Comparison of ENCODE assay signal across 18 cellular contexts in genomic region chr1:234311414-234311813, GRCh38.
DNase-seq lines count a peak whose midpoint lies in the region; TF ChIP-seq lines count a peak whose summit lies in the region.
"Had no signal": no experiment of that assay in that cellular context is flagged by ENCODE, and none has a peak within 500 bp of the region (broad histone marks: within the 10 kb centered on the region; RNA-seq: fewer than 3 reads in every experiment).

No MANE protein-coding gene starts in this region.

- H4K20me1 ChIP-seq in mammary epithelial cell (ENCODE audit: insufficient read depth, low read length): no peaks in the 10 kb centered on the region

- peak overlapping the region; percentile 18 for H3K4me2 ChIP-seq in mammary epithelial cell (ENCODE audit: insufficient read depth, low read depth, low read length)

- CTCF ChIA-PET in mammary epithelial cell (lab: Charles Lee; ENCODE audit: low non-redundant PET) (no interaction called here), MCF 10A (lab: Yijun Ruan, JAX) (interaction anchor here (0.5 to 14.2 kb wide), 29 partner anchors 8 to 898 kb away, joined by 3 to 506 read pairs (median 23); partner anchors contain the start of gene COA6), RWPE1 (lab: Yijun Ruan, JAX) (interaction anchor here (0.6 to 3.0 kb wide), 5 partner anchors 9 to 158 kb away, joined by 3 to 15 read pairs (median 5); no protein-coding TSS in a partner anchor), A673 (lab: Charles Lee) (no interaction called here)
- CTCF ChIA-PET in activated CD4-positive, alpha-beta memory T cell treated with anti-CD3 and anti-CD28 coated beads, Interleukin-2, amount 10 ng/mL, durations not matched to agents 7 days and 5 days (lab: Charles Lee): interaction anchor here (1.3 to 7.1 kb wide), 7 partner anchors 9 to 197 kb away, joined by 3 to 108 read pairs (median 23); no protein-coding TSS in a partner anchor

- no peaks in the 10 kb centered on the region for H3K9me3 ChIP-seq in mammary epithelial cell (replicated peaks; ENCODE audit: insufficient read depth, low read length)
- H3K9me3 ChIP-seq in A673 (ENCODE audit: low read depth, low read length, poor library complexity, severe bottlenecking): no peaks in the 10 kb centered on the region
- H3K9me3 ChIP-seq: BE2C had no signal

- no peaks in the 10 kb centered on the region for H3K79me2 ChIP-seq in mammary epithelial cell (ENCODE audit: insufficient read depth, low read length)

- DNase-seq in mammary epithelial cell: peak; percentile 74
- no peak for DNase-seq in MCF 10A (ENCODE audit: unreplicated experiment)
- peak; percentile 48 for DNase-seq in RWPE1 (ENCODE audit: low spot score)
- DNase-seq in epithelial cell of esophagus (ENCODE audit: low read depth): peak; percentile 80
- peak; percentile 20 for DNase-seq in mucosa of gallbladder (ENCODE audit: low spot score)
- no peak for DNase-seq in A673 (ENCODE audit: low spot score)
- DNase-seq in D341Med (ENCODE audit: low spot score): no peak
- no peak for DNase-seq in activated CD4-positive, alpha-beta memory T cell treated with anti-CD3 and anti-CD28 coated beads, Interleukin-2, amount 10 ng/mL, durations not matched to agents 7 days and 5 days
- DNase-seq: ACHN; BE2C; C1 segment of cervical spinal cord; CD4-positive, alpha-beta memory T cell; DMS79 treated with DMSO at 0.1 percent for 48 hours; GF-D8; GOT3; H7; HFFc6 had no signal

- H3K27ac Mint-ChIP-seq in MCF 10A (ENCODE audit: low read depth, unreplicated experiment): no peak overlapping the region
- no peak overlapping the region for H3K27ac Mint-ChIP-seq in activated CD4-positive, alpha-beta memory T cell treated with anti-CD3 and anti-CD28 coated beads, Interleukin-2, amount 10 ng/mL, durations not matched to agents 7 days and 5 days
- H3K27ac Mint-ChIP-seq: HFFc6 had no signal

- H3K4me1 ChIP-seq in mammary epithelial cell (ENCODE audit: insufficient read depth, low read length): peaks cover 36% of the 10 kb centered on the region
- H3K4me1 ChIP-seq in A673 (ENCODE audit: insufficient read depth, low read length, poor library complexity, severe bottlenecking): peaks cover 29% of the 10 kb centered on the region
- H3K4me1 ChIP-seq: BE2C had no signal

- in situ Hi-C loops in mammary epithelial cell (cut with MboI; ENCODE audit: low sequenced_read_pairs in 2 of 2): loop anchor here (5.0 to 10.0 kb wide), 2 partner anchors 159 to 167 kb away; no protein-coding TSS in a partner anchor

- POLR2A ChIA-PET in MCF 10A (lab: Yijun Ruan, JAX) (interaction anchor here (1.1 to 1.5 kb wide), 2 partner anchors 18 to 24 kb away, joined by 4 to 5 read pairs; no protein-coding TSS in a partner anchor), RWPE1 (lab: Yijun Ruan, JAX; ENCODE audit: low non-redundant PET) (no interaction called here), A673 (lab: Charles Lee; ENCODE audit: low non-redundant PET) (no interaction called here)
- POLR2A ChIA-PET in activated CD4-positive, alpha-beta memory T cell treated with anti-CD3 and anti-CD28 coated beads, Interleukin-2, amount 10 ng/mL, durations not matched to agents 7 days and 5 days (lab: Charles Lee): no interaction called here

- BruUV-seq in mammary epithelial cell (replicated peaks; lab: Mats Ljungman, UMichigan) (no TSS peak), MCF 10A (replicated peaks; lab: Mats Ljungman, UMichigan) (no TSS peak), A673 (replicated peaks; lab: Mats Ljungman, UMichigan) (no TSS peak)

- H3K36me3 ChIP-seq in mammary epithelial cell (ENCODE audit: insufficient read depth, low read length) (no peaks in the 10 kb centered on the region), A673 (ENCODE audit: insufficient read depth, low read length, poor library complexity, severe bottlenecking) (no peaks in the 10 kb centered on the region)
- H3K36me3 ChIP-seq: BE2C had no signal

- no peaks in the 10 kb centered on the region for H3K27me3 ChIP-seq in mammary epithelial cell (ENCODE audit: insufficient read depth, low read length)
- H3K27me3 ChIP-seq in A673 (replicated peaks; ENCODE audit: insufficient read depth, low read depth, low read length, poor library complexity): no peaks in the 10 kb centered on the region

- intact Hi-C loops in mammary epithelial cell (cut with micrococcal nuclease) (loop anchor here (2.0 to 5.0 kb wide), 2 partner anchors 61 to 917 kb away; partner anchors contain the start of gene COA6), MCF 10A (cut with micrococcal nuclease) (loop anchor here (5.0 kb wide), 1 partner anchor 1009 kb away; no protein-coding TSS in a partner anchor), A673 (cut with micrococcal nuclease; ENCODE audit: unreplicated experiment) (loop anchor here (2.0 kb wide), 2 partner anchors 161 to 195 kb away; no protein-coding TSS in a partner anchor)

- peaks cover 14% of the 10 kb centered on the region for H3K4me1 Mint-ChIP-seq in MCF 10A (ENCODE audit: insufficient read depth, unreplicated experiment)
- H3K4me1 Mint-ChIP-seq in activated CD4-positive, alpha-beta memory T cell treated with anti-CD3 and anti-CD28 coated beads, Interleukin-2, amount 10 ng/mL, durations not matched to agents 7 days and 5 days: peaks cover 10% of the 10 kb centered on the region

- H3K9me3 Mint-ChIP-seq in MCF 10A (ENCODE audit: unreplicated experiment): no peaks in the 10 kb centered on the region
- no peaks in the 10 kb centered on the region for H3K9me3 Mint-ChIP-seq in activated CD4-positive, alpha-beta memory T cell treated with anti-CD3 and anti-CD28 coated beads, Interleukin-2, amount 10 ng/mL, durations not matched to agents 7 days and 5 days
- H3K9me3 Mint-ChIP-seq: HFFc6 had no signal

- no peak for TF ChIP-seq CTCF in mammary epithelial cell (conservative IDR thresholded peaks at IDR 0.05 in 1 of 2, IDR thresholded peaks at IDR 0.05 in 1 of 2; ENCODE audit: extremely low read depth in 1 of 2, insufficient read depth in 1 of 2, low read depth in 1 of 2, low read length in 2 of 2)
- TF ChIP-seq CTCF in MCF 10A (IDR thresholded peaks at IDR 0.05; ENCODE audit: unreplicated experiment): no peak
- no peak for TF ChIP-seq CTCF in RWPE1 (conservative IDR thresholded peaks at IDR 0.05; ENCODE audit: low read depth)
- no peak for TF ChIP-seq CTCF in epithelial cell of esophagus (IDR thresholded peaks at IDR 0.05; ENCODE audit: insufficient read depth, low read depth, low read length, missing control alignments)
- no peak for TF ChIP-seq CTCF in A673 (conservative IDR thresholded peaks at IDR 0.05; ENCODE audit: low read depth, low read length)

- H3K27ac ChIP-seq in mammary epithelial cell (ENCODE audit: insufficient read depth, low read depth, low read length): peak overlapping the region; percentile 59
- no peak overlapping the region for H3K27ac ChIP-seq in RWPE1
- H3K27ac ChIP-seq in A673 (ENCODE audit: low read depth, low read length, poor library complexity, severe bottlenecking): no peak overlapping the region

- no peak overlapping the region for H3K4me3 Mint-ChIP-seq in MCF 10A (ENCODE audit: unreplicated experiment)
- no peak overlapping the region for H3K4me3 Mint-ChIP-seq in activated CD4-positive, alpha-beta memory T cell treated with anti-CD3 and anti-CD28 coated beads, Interleukin-2, amount 10 ng/mL, durations not matched to agents 7 days and 5 days
- H3K4me3 Mint-ChIP-seq: HFFc6 had no signal

- no peak overlapping the region for H2AFZ ChIP-seq in mammary epithelial cell (ENCODE audit: low read depth, low read length)

- no peaks in the 10 kb centered on the region for H3K36me3 Mint-ChIP-seq in MCF 10A (ENCODE audit: insufficient read depth, unreplicated experiment)
- H3K36me3 Mint-ChIP-seq in activated CD4-positive, alpha-beta memory T cell treated with anti-CD3 and anti-CD28 coated beads, Interleukin-2, amount 10 ng/mL, durations not matched to agents 7 days and 5 days (ENCODE audit: low read depth): peaks cover 4% of the 10 kb centered on the region
- H3K36me3 Mint-ChIP-seq: CD4-positive, alpha-beta memory T cell had no signal

- no peaks in the 10 kb centered on the region for H3K27me3 Mint-ChIP-seq in MCF 10A (ENCODE audit: insufficient read depth, unreplicated experiment)
- no peaks in the 10 kb centered on the region for H3K27me3 Mint-ChIP-seq in activated CD4-positive, alpha-beta memory T cell treated with anti-CD3 and anti-CD28 coated beads, Interleukin-2, amount 10 ng/mL, durations not matched to agents 7 days and 5 days

- 28% methylated on average over 7 of the region's 7 CpGs for WGBS in mammary epithelial cell (ENCODE audit: low coverage, missing lambda C conversion rate)

- no peak overlapping the region for H3K9ac ChIP-seq in mammary epithelial cell (ENCODE audit: insufficient read depth, low read length)

- dilution Hi-C loops in mammary epithelial cell (cut with HindIII; ENCODE audit: low sequenced_read_pairs): loop anchor here (10.0 kb wide), 1 partner anchor 167 kb away; no protein-coding TSS in a partner anchor

- no peak overlapping the region for H3K4me3 ChIP-seq in mammary epithelial cell (replicated peaks in 1 of 3; ENCODE audit: insufficient read depth in 1 of 3, low read depth in 2 of 3, low read length in 3 of 3)
- H3K4me3 ChIP-seq in epithelial cell of esophagus (ENCODE audit: low read length): no peak overlapping the region
- H3K4me3 ChIP-seq in A673 (ENCODE audit: low read depth, low read length, poor library complexity, severe bottlenecking): no peak overlapping the region
- H3K4me3 ChIP-seq: GM12878 had no signal

Comparison
In these comparisons a context has a peak if more than half of its experiments do, and no peak if none do; other contexts are left out.
1. DNase-seq: peak in mammary epithelial cell (single experiment), RWPE1 (single experiment), epithelial cell of esophagus (single experiment) and mucosa of gallbladder (single experiment); none in MCF 10A (single experiment), A673 (single experiment), D341Med (single experiment) and activated CD4-positive, alpha-beta memory T cell treated with anti-CD3 and anti-CD28 coated beads, Interleukin-2, amount 10 ng/mL, durations not matched to agents 7 days and 5 days (single experiment).
2. CTCF ChIA-PET loops: an anchor here in MCF 10A (0.5 to 14.2 kb wide), RWPE1 (0.6 to 3.0 kb wide) and activated CD4-positive, alpha-beta memory T cell treated with anti-CD3 and anti-CD28 coated beads, Interleukin-2, amount 10 ng/mL, durations not matched to agents 7 days and 5 days (1.3 to 7.1 kb wide); none called in mammary epithelial cell and A673.